ENCODE assay signal across 12 cellular contexts in the genomic region with DNA sequence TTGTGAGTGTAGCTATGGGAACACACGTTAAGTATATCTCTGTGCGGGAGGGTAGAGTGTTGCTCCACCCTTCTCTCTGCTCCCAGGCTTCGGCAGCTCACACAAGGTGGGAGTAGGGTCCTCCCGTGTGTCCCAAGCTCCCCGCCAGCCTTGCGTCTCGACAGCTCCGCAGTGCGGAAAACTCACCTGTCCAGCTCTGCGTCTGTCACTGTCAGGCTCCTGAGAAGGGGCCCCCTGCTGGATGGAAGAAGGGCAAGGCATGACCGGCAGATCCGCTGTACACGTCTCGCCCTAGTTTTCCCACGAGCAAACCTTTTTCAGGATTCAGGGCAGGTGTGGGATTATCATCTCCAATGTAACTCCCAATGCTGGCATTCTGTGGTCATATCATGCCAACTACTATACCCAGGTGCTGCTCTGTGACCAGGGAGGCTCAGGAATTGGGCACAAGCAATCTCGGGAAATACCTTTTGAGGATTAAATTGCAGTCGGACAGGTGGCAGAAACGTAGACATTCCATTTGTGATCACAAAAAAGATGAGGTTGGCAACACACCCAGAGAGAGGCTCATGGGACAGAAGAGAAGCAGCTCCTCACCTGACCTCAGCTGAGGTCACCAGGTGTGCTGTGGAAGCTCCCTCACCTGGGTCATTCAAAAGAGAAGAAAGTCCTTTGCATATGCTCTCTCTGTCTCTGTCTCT.
DNase-seq lines count a peak whose midpoint lies in the region; ATAC-seq, FAIRE-seq and TF ChIP-seq lines count a peak whose summit lies in the region.
"Had no signal": no experiment of that assay in that cellular context is flagged by ENCODE, and none has a peak within 500 bp of the region (broad histone marks: within the 10 kb centered on the region; RNA-seq: fewer than 3 reads in every experiment).

No MANE protein-coding gene starts in this region.

- peak; percentile 71 to 89 (median 83) for ATAC-seq in pancreas
- no peak for ATAC-seq in HG02763 (IDR thresholded peaks at IDR 0.05; ENCODE audit: unreplicated experiment)
- no peak for ATAC-seq in naive thymus-derived CD8-positive, alpha-beta T cell
- no peak for ATAC-seq in GM19035 (IDR thresholded peaks at IDR 0.05; ENCODE audit: unreplicated experiment)

- H3K27me3 Mint-ChIP-seq in activated CD4-positive, alpha-beta memory T cell treated with anti-CD3 and anti-CD28 coated beads, Interleukin-2, amount 10 ng/mL, durations not matched to agents 7 days and 5 days, result peaks cover 3% of the 10 kb centered on the region
- H3K27me3 Mint-ChIP-seq in naive thymus-derived CD8-positive, alpha-beta T cell, result peaks cover 9 to 53% (median 36%) of the 10 kb centered on the region in 5 donors

- H3K27me3 ChIP-seq in pancreas, result no peaks in the 10 kb centered on the region

- no peaks in the 10 kb centered on the region for H3K4me1 Mint-ChIP-seq in activated CD4-positive, alpha-beta memory T cell treated with anti-CD3 and anti-CD28 coated beads, Interleukin-2, amount 10 ng/mL, durations not matched to agents 7 days and 5 days
- peaks cover 0 to 2% (median 0%) of the 10 kb centered on the region in 4 donors for H3K4me1 Mint-ChIP-seq in naive thymus-derived CD8-positive, alpha-beta T cell
- H3K4me1 Mint-ChIP-seq: immature natural killer cell had no signal

- H3K4me3 Mint-ChIP-seq in activated CD4-positive, alpha-beta memory T cell treated with anti-CD3 and anti-CD28 coated beads, Interleukin-2, amount 10 ng/mL, durations not matched to agents 7 days and 5 days, result no peak overlapping the region
- no peak overlapping the region for H3K4me3 Mint-ChIP-seq in naive thymus-derived CD8-positive, alpha-beta T cell
- H3K4me3 Mint-ChIP-seq: immature natural killer cell had no signal

- no peaks in the 10 kb centered on the region for H3K9me3 ChIP-seq in pancreas

- H3K36me3 Mint-ChIP-seq in activated CD4-positive, alpha-beta memory T cell treated with anti-CD3 and anti-CD28 coated beads, Interleukin-2, amount 10 ng/mL, durations not matched to agents 7 days and 5 days (ENCODE audit: low read depth), result no peaks in the 10 kb centered on the region
- H3K36me3 Mint-ChIP-seq in naive thymus-derived CD8-positive, alpha-beta T cell, result no peaks in the 10 kb centered on the region
- H3K36me3 Mint-ChIP-seq: immature natural killer cell had no signal

- CTCF ChIA-PET in activated CD4-positive, alpha-beta memory T cell treated with anti-CD3 and anti-CD28 coated beads, Interleukin-2, amount 10 ng/mL, durations not matched to agents 7 days and 5 days (lab: Charles Lee), result interaction anchor here (0.7 kb wide), 1 partner anchor 366 kb away, joined by 4 read pairs; no protein-coding TSS in a partner anchor

- TF ChIP-seq CTCF in LNCAP (IDR thresholded peaks at IDR 0.05), result peak; percentile 87
- peak; percentile 26 for TF ChIP-seq CTCF in epithelial cell of proximal tubule (conservative IDR thresholded peaks at IDR 0.05; ENCODE audit: low read depth, low read length)
- peak in 3 of 4 donors; percentile 22 to 34 (median 26) for TF ChIP-seq CTCF in pancreas (IDR thresholded peaks at IDR 0.05)

- H3K4me3 ChIP-seq in epithelial cell of proximal tubule (ENCODE audit: low read depth, low read length) (no peak overlapping the region), pancreas (no peak overlapping the region)

- no peak overlapping the region for H3K27ac ChIP-seq in pancreas
- H3K27ac ChIP-seq: epithelial cell of prostate had no signal

- WGBS in pancreas, 2 donors, result 16% methylated on average over 18 of the region's 18 CpGs

- H3K9me3 Mint-ChIP-seq in activated CD4-positive, alpha-beta memory T cell treated with anti-CD3 and anti-CD28 coated beads, Interleukin-2, amount 10 ng/mL, durations not matched to agents 7 days and 5 days, result no peaks in the 10 kb centered on the region
- H3K9me3 Mint-ChIP-seq in naive thymus-derived CD8-positive, alpha-beta T cell, result peaks cover 0 to 1% (median 0%) of the 10 kb centered on the region in 9 donors

- intact Hi-C loops in pancreas (cut with DNase I), result no loop called here

- H3K27ac Mint-ChIP-seq in activated CD4-positive, alpha-beta memory T cell treated with anti-CD3 and anti-CD28 coated beads, Interleukin-2, amount 10 ng/mL, durations not matched to agents 7 days and 5 days, result no peak overlapping the region
- H3K27ac Mint-ChIP-seq in naive thymus-derived CD8-positive, alpha-beta T cell, result no peak overlapping the region
- H3K27ac Mint-ChIP-seq: immature natural killer cell had no signal

- no peaks in the 10 kb centered on the region for H3K36me3 ChIP-seq in pancreas

- POLR2A ChIA-PET in activated CD4-positive, alpha-beta memory T cell treated with anti-CD3 and anti-CD28 coated beads, Interleukin-2, amount 10 ng/mL, durations not matched to agents 7 days and 5 days (lab: Charles Lee), result no interaction called here
- POLR2A ChIA-PET in naive thymus-derived CD8-positive, alpha-beta T cell (lab: Charles Lee), result no interaction called here

- no peak for FAIRE-seq in pancreas (lab: Jason Lieb, UNC)
- FAIRE-seq: astrocyte had no signal

- no peaks in the 10 kb centered on the region for H3K4me1 ChIP-seq in pancreas

- DNase-seq in DMS53 (lab: John Stamatoyannopoulos, UW), result peak; percentile 82
- no peak for DNase-seq in epithelial cell of proximal tubule (ENCODE audit: low read depth)
- DNase-seq in pancreas, result peak in 5 of 6 donors; percentile 34 to 67 (median 40)
- no peak for DNase-seq in activated CD4-positive, alpha-beta memory T cell treated with anti-CD3 and anti-CD28 coated beads, Interleukin-2, amount 10 ng/mL, durations not matched to agents 7 days and 5 days
- no peak for DNase-seq in naive thymus-derived CD8-positive, alpha-beta T cell
- DNase-seq: immature natural killer cell; stimulated activated CD4-positive, alpha-beta T cell treated with anti-CD3 and anti-CD28 coated beads, Interleukin-4, amount 100 ng/mL, for 1 hour had no signal

Comparison
In these comparisons a context has a peak if more than half of its experiments do, and no peak if none do; other contexts are left out.
1. DNase-seq: peak in DMS53 (single experiment) and pancreas (5 of 6); none in epithelial cell of proximal tubule (single experiment), activated CD4-positive, alpha-beta memory T cell treated with anti-CD3 and anti-CD28 coated beads, Interleukin-2, amount 10 ng/mL, durations not matched to agents 7 days and 5 days (single experiment) and naive thymus-derived CD8-positive, alpha-beta T cell (0 of 10).
2. CTCF ChIP-seq: peak in every context shown above with its lines; median percentile 87 in LNCAP; 26 in epithelial cell of proximal tubule; 26 in pancreas.
3. ATAC-seq: peak in pancreas (4 of 4); none in HG02763 (single experiment), naive thymus-derived CD8-positive, alpha-beta T cell (0 of 2) and GM19035 (single experiment).